Comparison of ENCODE assay signal across 8 cellular contexts in the genomic region with DNA sequence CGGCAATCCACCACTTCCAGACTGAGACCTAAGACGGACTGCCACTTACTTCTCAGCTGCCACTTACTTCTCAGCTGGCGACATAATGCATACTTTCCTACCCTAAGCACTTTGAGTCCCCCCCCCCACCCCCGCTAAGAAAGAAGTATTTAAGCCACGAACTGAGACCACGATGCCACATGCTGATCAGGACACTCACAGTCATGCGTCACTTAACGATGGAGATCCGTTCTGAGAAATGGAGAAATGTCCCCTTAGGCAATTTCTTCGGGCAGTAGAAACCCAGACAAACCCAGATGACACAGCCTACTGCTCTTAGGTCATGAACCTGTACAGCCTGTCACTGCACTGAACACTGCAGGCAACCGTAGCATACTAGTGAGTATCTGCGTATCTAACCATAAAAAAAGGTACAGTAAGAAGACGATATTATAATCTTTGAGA. TPM values are rescaled to one million over a fixed set of nuclear protein-coding genes. Genes with fewer than 3 reads are reported as not detected.
DNase-seq lines count a peak whose midpoint lies in the region; ATAC-seq, FAIRE-seq and TF ChIP-seq lines count a peak whose summit lies in the region.

No MANE protein-coding gene starts in this region.

- H3K36me3 Mint-ChIP-seq in naive B cell = peaks cover 7 to 14% of the 10 kb centered on the region in 2 donors

- no peaks in the 10 kb centered on the region for H3K9me3 ChIP-seq in esophagus squamous epithelium

- TF ChIP-seq CTCF in esophagus squamous epithelium (IDR thresholded peaks at IDR 0.05) = no peak

- ATAC-seq in HG02588 (IDR thresholded peaks at IDR 0.05; ENCODE audit: unreplicated experiment) = peak; percentile 38
- ATAC-seq in naive B cell (ENCODE audit: low read depth in 2 of 2) = peak; percentile 62 to 68

- peak in 1 of 4 donors; percentile 7 for TF ChIP-seq POLR2A in esophagus squamous epithelium (IDR thresholded peaks at IDR 0.05)

- no peak for FAIRE-seq in urothelium cell line (lab: Jason Lieb, UNC)

- H3K36me3 ChIP-seq in esophagus squamous epithelium = no peaks in the 10 kb centered on the region

- H3K9me3 Mint-ChIP-seq in naive B cell = no peaks in the 10 kb centered on the region

- intact Hi-C loops in esophagus squamous epithelium (cut with DNase I) = no loop called here

- peaks cover 67 to 84% (median 68%) of the 10 kb centered on the region in 3 donors for H3K4me1 Mint-ChIP-seq in naive B cell

- no peaks in the 10 kb centered on the region for H3K27me3 ChIP-seq in esophagus squamous epithelium

- peak overlapping the region; percentile 94 to 100 (median 98) for H3K4me3 Mint-ChIP-seq in naive B cell

- WGBS in esophagus squamous epithelium, 2 donors = 0% methylated on average over 11 to 13 of the region's 13 CpGs

- peak overlapping the region; percentile 84 to 97 (median 89) for H3K4me3 ChIP-seq in esophagus squamous epithelium

- H3K27me3 Mint-ChIP-seq in naive B cell = no peaks in the 10 kb centered on the region

- H3K27ac Mint-ChIP-seq in naive B cell = peak overlapping the region; percentile 99 to 100 (median 99)

- DNase-seq in NCI-H2107 treated with DMSO at 0.1 percent for 48 hours (lab: John Stamatoyannopoulos, UW; ENCODE audit: unreplicated experiment) (peak; percentile 4), NCI-H2107 (lab: John Stamatoyannopoulos, UW) (no peak), NCI-H460 (ENCODE audit: extremely low read depth, low read depth) (peak; percentile 27), esophagus squamous epithelium (lab: John Stamatoyannopoulos, UW) (no peak), naive B cell (peak; percentile 65), urothelium cell line (ENCODE audit: low spot score) (peak; percentile 19)
- DNase-seq in activated CD8-positive, alpha-beta memory T cell treated with anti-CD3 and anti-CD28 coated beads, Interleukin-2, amount 50 U/mL, for 1 hour (ENCODE audit: extremely low read depth) = peak; percentile 29

- peak overlapping the region; percentile 94 to 100 (median 99) for H3K27ac ChIP-seq in esophagus squamous epithelium

- H3K4me1 ChIP-seq in esophagus squamous epithelium = peaks cover 33 to 90% (median 48%) of the 10 kb centered on the region in 3 donors

RNA-seq across cellular contexts. Expression of gene IFNGR1, which starts 0.7 kb away (rescaled TPM):
- total RNA-seq in NCI-H460 (2014; rRNA removed; shearing (Covaris generic)) = 25.5 and 29.4 TPM in 2 replicates
- 23.8 and 36.7 TPM in 2 replicates for polyA plus RNA-seq in NCI-H460 (2014; cell fraction: nucleus; rRNA removed)
- total RNA-seq in esophagus squamous epithelium = 10 to 100 TPM; 33.8 to 96.8 (median 84.8) TPM
- polyA plus RNA-seq in naive B cell (ENCODE audit: low read depth in 6 of 6) = 10 to 100 TPM; 62.8 to 86.0 (median 70.8) TPM

RNA-seq across cellular contexts. Expression of gene IL22RA2, which starts 45.1 kb away (rescaled TPM):
- not detected in 2 replicates for total RNA-seq in NCI-H460 (2014; rRNA removed; shearing (Covaris generic))
- polyA plus RNA-seq in NCI-H460 (2014; cell fraction: nucleus; rRNA removed) = not detected in 2 replicates
- total RNA-seq in esophagus squamous epithelium = not detected
- polyA plus RNA-seq in naive B cell (ENCODE audit: low read depth in 6 of 6) = not detected

Comparison
In these comparisons a context has a peak if more than half of its experiments do, and no peak if none do; other contexts are left out.
1. DNase-seq: peak in NCI-H2107 treated with DMSO at 0.1 percent for 48 hours (single experiment), NCI-H460 (single experiment), activated CD8-positive, alpha-beta memory T cell treated with anti-CD3 and anti-CD28 coated beads, Interleukin-2, amount 50 U/mL, for 1 hour (single experiment), naive B cell (single experiment) and urothelium cell line (single experiment); none in NCI-H2107 (single experiment) and esophagus squamous epithelium (single experiment).